ENCODE assay signal across 3 cellular contexts in genomic region chr4:16827762-16828724, GRCh38.
TF ChIP-seq lines count a peak whose summit lies in the region.

No MANE protein-coding gene starts in this region.

TF ChIP-seq in SK-N-SH, 30 proteins besides CTCF, POLR2A, EP300 and RAD21:
- TF ChIP-seq IRF3 (IDR thresholded peaks at IDR 0.05; ENCODE audit: low read depth, low read length): no peak
- no peak for TF ChIP-seq RFX5 (IDR thresholded peaks at IDR 0.05; ENCODE audit: low read length)
- TF ChIP-seq POLR2AphosphoS5 (IDR thresholded peaks at IDR 0.05; ENCODE audit: low read depth, low read length): no peak
- TF ChIP-seq JUND (IDR thresholded peaks at IDR 0.05): no peak
- TF ChIP-seq MEF2A (IDR thresholded peaks at IDR 0.05; ENCODE audit: borderline replicate concordance, low read depth): no peak
- no peak for TF ChIP-seq ZBTB33 (IDR thresholded peaks at IDR 0.05; ENCODE audit: borderline replicate concordance, low read depth)
- no peak for TF ChIP-seq TAF1 (IDR thresholded peaks at IDR 0.05; ENCODE audit: borderline replicate concordance, low read depth, low read length)
- TF ChIP-seq FOSL2 (IDR thresholded peaks at IDR 0.05; ENCODE audit: borderline replicate concordance, low read depth): no peak
- TF ChIP-seq MAX (IDR thresholded peaks at IDR 0.05; ENCODE audit: low read depth): no peak
- TF ChIP-seq RXRA (IDR thresholded peaks at IDR 0.05; ENCODE audit: borderline replicate concordance, low read depth): no peak
- TF ChIP-seq RCOR1 (IDR thresholded peaks at IDR 0.05; ENCODE audit: low read length): no peak
- TF ChIP-seq GATA2 (CRISPR knock-in tag; IDR thresholded peaks at IDR 0.05): no peak

TF ChIP-seq in SK-N-SH treated with all-trans-retinoic acid at 6 μM for 48 hours, 23 proteins besides CTCF, POLR2A, EP300 and RAD21:
- no peak for TF ChIP-seq POU6F1 (CRISPR knock-in tag; IDR thresholded peaks at IDR 0.05; ENCODE audit: borderline replicate concordance, low read depth)
- TF ChIP-seq ESRRG (CRISPR knock-in tag; IDR thresholded peaks at IDR 0.05): no peak
- no peak for TF ChIP-seq GLIS3 (CRISPR knock-in tag; IDR thresholded peaks at IDR 0.05)
- TF ChIP-seq PPARA (CRISPR knock-in tag; IDR thresholded peaks at IDR 0.05; ENCODE audit: borderline replicate concordance): no peak
- TF ChIP-seq ZNF565 (CRISPR knock-in tag; conservative IDR thresholded peaks at IDR 0.05; ENCODE audit: low read depth): no peak
- TF ChIP-seq ZNF8 (CRISPR knock-in tag; IDR thresholded peaks at IDR 0.05): no peak
- no peak for TF ChIP-seq ZC3H10 (CRISPR knock-in tag; IDR thresholded peaks at IDR 0.05)
- TF ChIP-seq ARNTL (CRISPR knock-in tag; IDR thresholded peaks at IDR 0.05; ENCODE audit: borderline replicate concordance, low read depth): no peak
- TF ChIP-seq ZNF70 (CRISPR knock-in tag; IDR thresholded peaks at IDR 0.05): no peak
- no peak for TF ChIP-seq ZFP30 (CRISPR knock-in tag; IDR thresholded peaks at IDR 0.05)
- no peak for TF ChIP-seq CSRNP3 (CRISPR knock-in tag; IDR thresholded peaks at IDR 0.05)
- TF ChIP-seq PATZ1 (CRISPR knock-in tag; IDR thresholded peaks at IDR 0.05; ENCODE audit: borderline replicate concordance): no peak
- no peak for TF ChIP-seq OSR1 (CRISPR knock-in tag; IDR thresholded peaks at IDR 0.05)

TF ChIP-seq in H1, 55 proteins besides CTCF, POLR2A, EP300 and RAD21:
- no peak for TF ChIP-seq GTF2F1 (IDR thresholded peaks at IDR 0.05; ENCODE audit: borderline replicate concordance, low read depth, low read length)
- no peak for TF ChIP-seq YY1 (IDR thresholded peaks at IDR 0.05; ENCODE audit: low read depth, low read length)
- 0 out of 2 replicates have a peak, but pooled peaks have one; percentile 21 for TF ChIP-seq TEAD4 (IDR thresholded peaks at IDR 0.05; ENCODE audit: low read depth, low read length)
- no peak for TF ChIP-seq KDM1A (IDR thresholded peaks at IDR 0.05; ENCODE audit: borderline replicate concordance, low read length)
- no peak for TF ChIP-seq ASH2L (IDR thresholded peaks at IDR 0.05; ENCODE audit: low read length)
- TF ChIP-seq CREB1 (IDR thresholded peaks at IDR 0.05): no peak
- no peak for TF ChIP-seq RFX5 (IDR thresholded peaks at IDR 0.05; ENCODE audit: borderline replicate concordance, low read depth, low read length)
- TF ChIP-seq BRCA1 (IDR thresholded peaks at IDR 0.05; ENCODE audit: low read depth, low read length): no peak
TF ChIP-seq in H1: peak in this region for 1.
